Comparison of ENCODE assay signal across 19 cellular contexts in the genomic region with DNA sequence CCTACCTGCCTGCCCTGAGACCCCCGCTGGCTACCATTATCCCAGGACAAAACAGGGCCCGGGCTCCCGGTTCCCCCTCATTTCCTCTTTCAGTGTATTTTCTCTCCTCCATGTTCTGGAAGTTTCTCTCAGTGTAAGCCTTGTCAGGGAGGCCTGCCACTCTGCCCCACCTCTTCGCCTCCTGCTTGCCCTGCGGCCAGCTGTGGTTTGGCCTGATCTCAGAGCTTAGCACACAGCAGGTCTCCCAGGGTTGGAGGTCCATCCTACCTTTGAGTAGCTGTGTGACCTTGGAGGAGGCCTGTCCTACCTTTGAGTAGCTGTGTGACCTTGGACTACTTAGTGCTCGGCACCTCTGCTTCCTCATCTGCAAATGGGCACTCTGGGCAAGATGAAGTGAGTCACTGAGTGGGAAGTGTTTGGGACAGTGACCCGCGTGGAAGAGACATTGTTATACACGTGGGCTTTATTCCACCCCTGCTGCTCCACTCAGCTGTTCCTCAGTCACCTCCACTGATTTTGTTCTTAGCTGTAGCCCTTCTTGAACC.
DNase-seq lines count a peak whose midpoint lies in the region; ATAC-seq, FAIRE-seq and TF ChIP-seq lines count a peak whose summit lies in the region.
"Had no signal": no experiment of that assay in that cellular context is flagged by ENCODE, and none has a peak within 500 bp of the region (broad histone marks: within the 10 kb centered on the region; RNA-seq: fewer than 3 reads in every experiment).

No MANE protein-coding gene starts in this region.

- TF ChIP-seq EP300 in A549 (IDR thresholded peaks at IDR 0.05), result no peak

- H3K4me1 ChIP-seq in A549, result peaks cover 35% of the 10 kb centered on the region
- H3K4me1 ChIP-seq in pancreas, result peaks cover 6 to 14% (median 7%) of the 10 kb centered on the region in 3 donors
- H3K4me1 ChIP-seq in MM.1S (ENCODE audit: low read length), result no peaks in the 10 kb centered on the region

- no peak overlapping the region for H2AFZ ChIP-seq in MM.1S (ENCODE audit: low read length)

- no peaks in the 10 kb centered on the region for H3K79me2 ChIP-seq in MM.1S (ENCODE audit: low read length)

- H3F3A ChIP-seq in MM.1S (ENCODE audit: insufficient read depth, low read length), result no peaks in the 10 kb centered on the region

- no peak overlapping the region for H3K4me3 ChIP-seq in A549
- no peak overlapping the region for H3K4me3 ChIP-seq in pancreas
- H3K4me3 ChIP-seq in MM.1S (ENCODE audit: low read length), result no peak overlapping the region
- H3K4me3 ChIP-seq: right lobe of liver, stomach had no signal

- CTCF ChIA-PET in A549 (lab: Yijun Ruan, JAX), result interaction anchor here (0.8 to 2.2 kb wide), 5 partner anchors 9 to 331 kb away, joined by 3 to 5 read pairs (median 3); no protein-coding TSS in a partner anchor
- CTCF ChIA-PET in RWPE1 (lab: Yijun Ruan, JAX), result no interaction called here

- FAIRE-seq in A549 (lab: Jason Lieb, UNC) (no peak), pancreas (lab: Jason Lieb, UNC) (no peak)
- FAIRE-seq: G401.6 had no signal

- H3K9me2 ChIP-seq in MM.1S (replicated peaks; ENCODE audit: insufficient read depth, low read length), result no peaks in the 10 kb centered on the region

- H3K27me3 ChIP-seq in pancreas (no peaks in the 10 kb centered on the region), MM.1S (replicated peaks; ENCODE audit: insufficient read depth, low read length) (no peaks in the 10 kb centered on the region)
- H3K27me3 ChIP-seq: right lobe of liver, stomach had no signal

- peak overlapping the region; percentile 94 for H3K27ac Mint-ChIP-seq in glutamatergic neuron (ENCODE audit: unreplicated experiment)

- no peaks in the 10 kb centered on the region for H3K9me3 ChIP-seq in A549
- no peaks in the 10 kb centered on the region for H3K9me3 ChIP-seq in pancreas
- no peaks in the 10 kb centered on the region for H3K9me3 ChIP-seq in MM.1S (replicated peaks; ENCODE audit: insufficient read depth, low read length)
- H3K9me3 ChIP-seq: right lobe of liver, stomach had no signal

- peaks cover 19% of the 10 kb centered on the region for H3K4me1 Mint-ChIP-seq in glutamatergic neuron (ENCODE audit: low read depth, unreplicated experiment)

- DNase-seq in A549 (ENCODE audit: low read depth in 1 of 2, low spot score in 1 of 2), result no peak
- DNase-seq in RWPE1 (ENCODE audit: low spot score), result no peak
- DNase-seq in glutamatergic neuron, result no peak
- peak in 1 of 6 donors; percentile 45 for DNase-seq in pancreas
- DNase-seq in activated CD8-positive, alpha-beta memory T cell treated with anti-CD3 and anti-CD28 coated beads for 24 hours, result no peak
- DNase-seq in MM.1S, result no peak
- DNase-seq in GOT3 (lab: John Stamatoyannopoulos, UW), result no peak
- DNase-seq: activated CD4-positive, alpha-beta T cell treated with anti-CD3 and anti-CD28 coated beads for 48 hours; C1 segment of cervical spinal cord; cerebellar nuclear complex; effector memory CD8-positive, alpha-beta T cell; H7; NCI-H1930; right lobe of liver; stimulated activated CD4-positive, alpha-beta T cell treated with anti-CD3 and anti-CD28 coated beads, Interleukin-1b, Interleukin-23, amount 100 ng/mL, for 48 hours; stomach had no signal

- POLR2A ChIA-PET in A549 (lab: Yijun Ruan, JAX), result interaction anchor here (1.1 kb wide), 1 partner anchor 211 kb away, joined by 3 read pairs; no protein-coding TSS in a partner anchor
- POLR2A ChIA-PET in RWPE1 (lab: Yijun Ruan, JAX; ENCODE audit: low non-redundant PET), result no interaction called here

- H3K27ac ChIP-seq in A549 (peak overlapping the region; percentile 86 to 89), RWPE1 (peak overlapping the region; percentile 59), pancreas (no peak overlapping the region), MM.1S (ENCODE audit: low read length) (no peak overlapping the region)
- H3K27ac ChIP-seq: right lobe of liver had no signal

- no peak for TF ChIP-seq CTCF in A549 (IDR thresholded peaks at IDR 0.05)
- no peak for TF ChIP-seq CTCF in RWPE1 (conservative IDR thresholded peaks at IDR 0.05; ENCODE audit: low read depth)
- TF ChIP-seq CTCF in glutamatergic neuron (IDR thresholded peaks at IDR 0.05; ENCODE audit: partially characterized antibody, unreplicated experiment), result no peak
- TF ChIP-seq CTCF in pancreas (IDR thresholded peaks at IDR 0.05), result no peak
- no peak for TF ChIP-seq CTCF in MM.1S (IDR thresholded peaks at IDR 0.05; ENCODE audit: low read length)

- no peak for TF ChIP-seq POLR2A in A549 (IDR thresholded peaks at IDR 0.05; ENCODE audit: low read length)

- no peak for TF ChIP-seq RAD21 in A549 (conservative IDR thresholded peaks at IDR 0.05 in 1 of 2, IDR thresholded peaks at IDR 0.05 in 1 of 2)

- peak overlapping the region; percentile 46 for H3K4me3 Mint-ChIP-seq in glutamatergic neuron (ENCODE audit: unreplicated experiment)
- H3K4me3 Mint-ChIP-seq: effector memory CD8-positive, alpha-beta T cell had no signal

- peaks cover 18% of the 10 kb centered on the region for H3K9me3 Mint-ChIP-seq in glutamatergic neuron (ENCODE audit: unreplicated experiment)

- ATAC-seq in A549 (no peak), pancreas (peak; percentile 11 to 39 (median 24)), GM21576 (IDR thresholded peaks at IDR 0.05; ENCODE audit: unreplicated experiment) (no peak)
- ATAC-seq: effector memory CD8-positive, alpha-beta T cell; left lobe of liver had no signal

- H3K36me3 ChIP-seq in pancreas, result no peaks in the 10 kb centered on the region
- no peaks in the 10 kb centered on the region for H3K36me3 ChIP-seq in MM.1S (replicated peaks; ENCODE audit: insufficient read depth, low read length)
- H3K36me3 ChIP-seq: right lobe of liver, stomach had no signal

- intact Hi-C loops in pancreas (cut with DNase I), result no loop called here

- H3K4me2 ChIP-seq in A549, result no peak overlapping the region
- H3K4me2 ChIP-seq in MM.1S (ENCODE audit: low read depth, low read length), result no peak overlapping the region

- no peak overlapping the region for H3K9ac ChIP-seq in MM.1S (ENCODE audit: low read length)

- H4K20me1 ChIP-seq in MM.1S (ENCODE audit: insufficient read depth, low read length), result no peaks in the 10 kb centered on the region

- peaks cover 8% of the 10 kb centered on the region for H3K36me3 Mint-ChIP-seq in glutamatergic neuron (ENCODE audit: unreplicated experiment)

- H3K27me3 Mint-ChIP-seq in glutamatergic neuron (ENCODE audit: unreplicated experiment), result peaks cover 7% of the 10 kb centered on the region
- H3K27me3 Mint-ChIP-seq: effector memory CD8-positive, alpha-beta T cell had no signal

- 87% methylated on average over 9 of the region's 9 CpGs for WGBS in A549 (ENCODE audit: missing lambda C conversion rate)
- WGBS in pancreas, 2 donors, result 82 to 86% methylated on average over 9 of the region's 9 CpGs

TF ChIP-seq in A549, 52 proteins besides CTCF, POLR2A, EP300 and RAD21:
- TF ChIP-seq ZFP36 (IDR thresholded peaks at IDR 0.05; ENCODE audit: borderline replicate concordance, partially characterized antibody) (no peak), FOXS1 (CRISPR knock-in tag; IDR thresholded peaks at IDR 0.05) (no peak), GATA3 (IDR thresholded peaks at IDR 0.05; ENCODE audit: borderline replicate concordance) (no peak), RARB (CRISPR knock-in tag; IDR thresholded peaks at IDR 0.05) (no peak), SMC3 (IDR thresholded peaks at IDR 0.05) (no peak), MAZ (IDR thresholded peaks at IDR 0.05; ENCODE audit: borderline replicate concordance, low read depth, low read length) (no peak), MAFK (IDR thresholded peaks at IDR 0.05; ENCODE audit: partially characterized antibody) (no peak), NPAS2 (CRISPR knock-in tag; IDR thresholded peaks at IDR 0.05; ENCODE audit: borderline replicate concordance) (no peak), EHF (CRISPR knock-in tag; IDR thresholded peaks at IDR 0.05) (no peak), SREBF2 (IDR thresholded peaks at IDR 0.05) (no peak), ATOH8 (CRISPR knock-in tag; IDR thresholded peaks at IDR 0.05; ENCODE audit: low read depth) (no peak), HES2 (IDR thresholded peaks at IDR 0.05) (no peak)
- TF ChIP-seq, protein P1, sequence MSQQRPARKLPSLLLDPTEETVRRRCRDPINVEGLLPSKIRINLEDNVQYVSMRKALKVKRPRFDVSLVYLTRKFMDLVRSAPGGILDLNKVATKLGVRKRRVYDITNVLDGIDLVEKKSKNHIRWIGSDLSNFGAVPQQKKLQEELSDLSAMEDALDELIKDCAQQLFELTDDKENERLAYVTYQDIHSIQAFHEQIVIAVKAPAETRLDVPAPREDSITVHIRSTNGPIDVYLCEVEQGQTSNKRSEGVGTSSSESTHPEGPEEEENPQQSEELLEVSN (IDR thresholded peaks at IDR 0.05; ENCODE audit: borderline replicate concordance, low read depth), result no peak
- TF ChIP-seq, protein P2, sequence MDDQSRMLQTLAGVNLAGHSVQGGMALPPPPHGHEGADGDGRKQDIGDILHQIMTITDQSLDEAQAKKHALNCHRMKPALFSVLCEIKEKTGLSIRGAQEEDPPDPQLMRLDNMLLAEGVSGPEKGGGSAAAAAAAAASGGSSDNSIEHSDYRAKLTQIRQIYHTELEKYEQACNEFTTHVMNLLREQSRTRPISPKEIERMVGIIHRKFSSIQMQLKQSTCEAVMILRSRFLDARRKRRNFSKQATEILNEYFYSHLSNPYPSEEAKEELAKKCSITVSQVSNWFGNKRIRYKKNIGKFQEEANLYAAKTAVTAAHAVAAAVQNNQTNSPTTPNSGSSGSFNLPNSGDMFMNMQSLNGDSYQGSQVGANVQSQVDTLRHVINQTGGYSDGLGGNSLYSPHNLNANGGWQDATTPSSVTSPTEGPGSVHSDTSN (IDR thresholded peaks at IDR 0.05), result no peak

Comparison
In these comparisons a context has a peak if more than half of its experiments do, and no peak if none do; other contexts are left out.
1. ATAC-seq: peak in pancreas (4 of 4); none in A549 (0 of 2) and GM21576 (single experiment).
2. H3K27ac ChIP-seq: peak in A549 (2 of 2) and RWPE1 (single experiment); none in pancreas (0 of 4) and MM.1S (single experiment).